Comparison of ENCODE assay signal across 8 cellular contexts in genomic region chr7:24825931-24826661, GRCh38.
A peak's percentile ranks its signal among the peaks of the same experiment; 100 is the strongest.
DNase-seq lines count a peak whose midpoint lies in the region; ATAC-seq and TF ChIP-seq lines count a peak whose summit lies in the region.

No MANE protein-coding gene starts in this region.

- peaks cover 26 to 59% (median 46%) of the 10 kb centered on the region in 4 donors for H3K4me1 Mint-ChIP-seq in naive thymus-derived CD8-positive, alpha-beta T cell

- H3K36me3 ChIP-seq in effector memory CD4-positive, alpha-beta T cell (ENCODE audit: control insufficient read depth, insufficient read depth, low read length), result peaks cover 14% of the 10 kb centered on the region
- peaks cover 91% of the 10 kb centered on the region for H3K36me3 ChIP-seq in OCI-LY7 (ENCODE audit: insufficient read depth, low read length)

- H3K9me3 ChIP-seq in effector memory CD4-positive, alpha-beta T cell (ENCODE audit: control insufficient read depth, low read length), result no peaks in the 10 kb centered on the region
- H3K9me3 ChIP-seq in OCI-LY7 (ENCODE audit: low read length), result no peaks in the 10 kb centered on the region

- peak; percentile 76 for DNase-seq in EL
- peak; percentile 0 for DNase-seq in OCI-M1 (lab: John Stamatoyannopoulos, UW)
- DNase-seq in effector memory CD4-positive, alpha-beta T cell, result no peak
- no peak for DNase-seq in naive thymus-derived CD8-positive, alpha-beta T cell
- no peak for DNase-seq in D341Med (ENCODE audit: low spot score)
- no peak for DNase-seq in NCI-H1105 (lab: John Stamatoyannopoulos, UW)
- DNase-seq in GM10266 (ENCODE audit: extremely low spot score), result no peak
- DNase-seq in OCI-LY7 (ENCODE audit: low spot score), result no peak

- peak; percentile 9 to 12 for ATAC-seq in naive thymus-derived CD8-positive, alpha-beta T cell

- H3K4me3 ChIP-seq in effector memory CD4-positive, alpha-beta T cell (ENCODE audit: insufficient read depth, low read depth, low read length, poor library complexity, severe bottlenecking), result no peak overlapping the region
- H3K4me3 ChIP-seq in OCI-LY7 (ENCODE audit: low read depth, low read length, poor library complexity, severe bottlenecking), result no peak overlapping the region

- H3K27ac ChIP-seq in effector memory CD4-positive, alpha-beta T cell (ENCODE audit: insufficient read depth, low read length, poor library complexity, severe bottlenecking), result peak overlapping the region; percentile 58
- H3K27ac ChIP-seq in OCI-LY7 (ENCODE audit: low read depth, low read length, poor library complexity, severe bottlenecking), result no peak overlapping the region

- no peaks in the 10 kb centered on the region for H4K20me1 ChIP-seq in OCI-LY7 (ENCODE audit: insufficient read depth, low read length)

- CTCF ChIA-PET in OCI-LY7 (lab: Charles Lee; ENCODE audit: unreplicated experiment), result interaction anchor here (1.0 to 1.2 kb wide), 2 partner anchors 9 to 70 kb away, joined by 3 to 5 read pairs; no protein-coding TSS in a partner anchor

- POLR2A ChIA-PET in naive thymus-derived CD8-positive, alpha-beta T cell (lab: Charles Lee), result interaction anchor here (0.9 to 2.2 kb wide), 3 partner anchors 8 to 244 kb away, joined by 3 to 11 read pairs (median 5); partner anchors contain the start of gene OSBPL3
- POLR2A ChIA-PET in OCI-LY7 (lab: Charles Lee), result interaction anchor here (0.7 to 3.3 kb wide), 5 partner anchors 10 to 266 kb away, joined by 3 to 23 read pairs (median 6); no protein-coding TSS in a partner anchor

- BruUV-seq in OCI-LY7 (replicated peaks; lab: Mats Ljungman, UMichigan), result no TSS peak

- TF ChIP-seq CTCF in GM10266 (IDR thresholded peaks at IDR 0.05; ENCODE audit: control insufficient read depth, insufficient read depth, low read depth, missing control alignments) (no peak), OCI-LY7 (conservative IDR thresholded peaks at IDR 0.05; ENCODE audit: low read length) (no peak)

- H3K27ac Mint-ChIP-seq in naive thymus-derived CD8-positive, alpha-beta T cell, result peak overlapping the region; percentile 78 to 93 (median 90)

- H3K4me1 ChIP-seq in effector memory CD4-positive, alpha-beta T cell (ENCODE audit: control insufficient read depth, insufficient read depth, low read length, poor library complexity, severe bottlenecking), result peaks cover 41% of the 10 kb centered on the region
- peaks cover 84% of the 10 kb centered on the region for H3K4me1 ChIP-seq in OCI-LY7 (ENCODE audit: insufficient read depth, low read length, poor library complexity, severe bottlenecking)

- peaks cover 0 to 11% (median 7%) of the 10 kb centered on the region in 3 donors for H3K36me3 Mint-ChIP-seq in naive thymus-derived CD8-positive, alpha-beta T cell

- no peaks in the 10 kb centered on the region for H3K27me3 ChIP-seq in effector memory CD4-positive, alpha-beta T cell (replicated peaks; ENCODE audit: control insufficient read depth, insufficient read depth, low read length, poor library complexity, severe bottlenecking)

- H3K9me3 Mint-ChIP-seq in naive thymus-derived CD8-positive, alpha-beta T cell, result no peaks in the 10 kb centered on the region

- H3K9me2 ChIP-seq in OCI-LY7 (ENCODE audit: insufficient read depth, low read length), result no peaks in the 10 kb centered on the region

- peak overlapping the region; percentile 46 to 83 (median 71) for H3K4me3 Mint-ChIP-seq in naive thymus-derived CD8-positive, alpha-beta T cell

- H3K27me3 Mint-ChIP-seq in naive thymus-derived CD8-positive, alpha-beta T cell, result no peaks in the 10 kb centered on the region

- no peaks in the 10 kb centered on the region; the same call in 1 of the 2 replicates for H3K79me2 ChIP-seq in OCI-LY7 (ENCODE audit: insufficient read depth, low read depth, low read length)

- intact Hi-C loops in OCI-LY7 (cut with micrococcal nuclease; ENCODE audit: unreplicated experiment), result no loop called here

- no peak overlapping the region for H2AFZ ChIP-seq in OCI-LY7 (ENCODE audit: low read length)

- H3K4me2 ChIP-seq in OCI-LY7 (ENCODE audit: low read length), result no peak overlapping the region

Comparison
In these comparisons a context has a peak if more than half of its experiments do, and no peak if none do; other contexts are left out.
1. DNase-seq: peak in EL (single experiment) and OCI-M1 (single experiment); none in effector memory CD4-positive, alpha-beta T cell (0 of 3), naive thymus-derived CD8-positive, alpha-beta T cell (0 of 10), D341Med (single experiment), NCI-H1105 (single experiment), GM10266 (single experiment) and OCI-LY7 (single experiment).